9 cellular contexts compared by ENCODE assay signal in genomic region chr19:13839938-13840750, GRCh38. TPM values are rescaled to one million over a fixed set of nuclear protein-coding genes. Genes with fewer than 3 reads are reported as not detected.
DNase-seq lines count a peak whose midpoint lies in the region; ATAC-seq and TF ChIP-seq lines count a peak whose summit lies in the region.
"Had no signal": no experiment of that assay in that cellular context is flagged by ENCODE, and none has a peak within 500 bp of the region (broad histone marks: within the 10 kb centered on the region; RNA-seq: fewer than 3 reads in every experiment).

No MANE protein-coding gene starts in this region.

- H3K27ac Mint-ChIP-seq in CD4-positive, alpha-beta memory T cell: peak overlapping the region; percentile 99 to 100 (median 99)

- intact Hi-C loops in CD4-positive, alpha-beta memory T cell (cut with micrococcal nuclease): loop anchor here (1.0 to 10.0 kb wide), 4 partner anchors 7 to 685 kb away; partner anchors contain the start of genes TECR and ZSWIM4
- intact Hi-C loops in esophagus squamous epithelium (cut with DNase I): loop anchor here (5.0 kb wide), 1 partner anchor 43 kb away; the partner anchor contains the start of gene ZSWIM4
- intact Hi-C loops in ovary (cut with DNase I): loop anchor here in 3 of 4 donors (5.0 to 10.0 kb wide), 3 partner anchors 43 to 1055 kb away; partner anchors contain the start of gene ZSWIM4 (in 2 of the 3)

- no peaks in the 10 kb centered on the region for H3K27me3 ChIP-seq in CD4-positive, alpha-beta memory T cell (ENCODE audit: insufficient read depth, low read length)
- H3K27me3 ChIP-seq in esophagus squamous epithelium: no peaks in the 10 kb centered on the region
- H3K27me3 ChIP-seq in ovary: no peaks in the 10 kb centered on the region

- H3K36me3 ChIP-seq in CD4-positive, alpha-beta memory T cell (ENCODE audit: insufficient read depth, low read length): peaks cover 4% of the 10 kb centered on the region
- H3K36me3 ChIP-seq in esophagus squamous epithelium: peaks cover 6 to 29% (median 11%) of the 10 kb centered on the region in 3 donors
- H3K36me3 ChIP-seq in ovary: no peaks in the 10 kb centered on the region

- no peaks in the 10 kb centered on the region for H3K9me3 ChIP-seq in CD4-positive, alpha-beta memory T cell (ENCODE audit: control insufficient read depth in 1 of 2, low read length in 2 of 2)
- H3K9me3 ChIP-seq in esophagus squamous epithelium: no peaks in the 10 kb centered on the region
- no peaks in the 10 kb centered on the region for H3K9me3 ChIP-seq in ovary

- no peak for TF ChIP-seq EP300 in ovary (IDR thresholded peaks at IDR 0.05)

- H3K4me3 ChIP-seq in CD4-positive, alpha-beta memory T cell (ENCODE audit: low read length in 2 of 2): peak overlapping the region; percentile 63 to 86
- H3K4me3 ChIP-seq in esophagus squamous epithelium (peak overlapping the region; percentile 74 to 99 (median 89)), ovary (peak overlapping the region; percentile 66)

- TF ChIP-seq CTCF in esophagus squamous epithelium (IDR thresholded peaks at IDR 0.05) (peak in 1 of 6 experiments; percentile 7), ovary (IDR thresholded peaks at IDR 0.05) (no peak)

- peak overlapping the region; percentile 87 to 97 (median 96) for H3K4me3 Mint-ChIP-seq in CD4-positive, alpha-beta memory T cell

- WGBS in esophagus squamous epithelium, 2 donors: 0% methylated on average over 3 to 5 of the region's 22 CpGs
- 62 to 69% (median 68%) methylated on average over 20 to 22 of the region's 22 CpGs for WGBS in ovary, 3 donors

- TF ChIP-seq POLR2A in esophagus squamous epithelium (IDR thresholded peaks at IDR 0.05): peak in 2 of 4 donors; percentile 35 to 38
- TF ChIP-seq POLR2A in ovary (IDR thresholded peaks at IDR 0.05): no peak

- peaks cover 30 to 87% (median 51%) of the 10 kb centered on the region in 4 donors for H3K4me1 Mint-ChIP-seq in CD4-positive, alpha-beta memory T cell

- CTCF ChIA-PET in CD4-positive, alpha-beta memory T cell (lab: Charles Lee; ENCODE audit: partially characterized antibody): interaction anchor here (1.0 to 4.7 kb wide), 6 partner anchors 13 to 66 kb away, joined by 3 to 37 read pairs (median 4); partner anchors contain the start of genes C19orf53 and ZSWIM4

- H3K27me3 Mint-ChIP-seq in CD4-positive, alpha-beta memory T cell: no peaks in the 10 kb centered on the region

- peak overlapping the region; percentile 98 for H3K27ac ChIP-seq in CD4-positive, alpha-beta memory T cell (ENCODE audit: low read depth, low read length)
- peak overlapping the region; percentile 98 to 100 (median 100) for H3K27ac ChIP-seq in esophagus squamous epithelium
- H3K27ac ChIP-seq in ovary: peak overlapping the region; percentile 68 to 71

- POLR2A ChIA-PET in CD4-positive, alpha-beta memory T cell (lab: Charles Lee; ENCODE audit: partially characterized antibody): interaction anchor here (0.9 to 9.7 kb wide), 10 partner anchors 9 to 192 kb away, joined by 3 to 204 read pairs (median 6); partner anchors contain the start of genes C19orf53, IL27RA and ZSWIM4

- DNase-seq in CD4-positive, alpha-beta memory T cell: peak; percentile 51 to 73 (median 54)
- DNase-seq in KG1 (lab: John Stamatoyannopoulos, UW) (peak; percentile 81), esophagus squamous epithelium (lab: John Stamatoyannopoulos, UW) (no peak), ovary (peak in 2 of 5 donors; percentile 46 to 59), hippocampal formation (lab: John Stamatoyannopoulos, UW) (no peak)
- peak; percentile 72 for DNase-seq in activated CD8-positive, alpha-beta memory T cell treated with anti-CD3 and anti-CD28 coated beads, Interleukin-2, amount 50 U/mL, for 4 hours

- peaks cover 0 to 3% (median 0%) of the 10 kb centered on the region in 8 donors for H3K9me3 Mint-ChIP-seq in CD4-positive, alpha-beta memory T cell

- ATAC-seq in HG02840 (IDR thresholded peaks at IDR 0.05; ENCODE audit: low FRiP score, unreplicated experiment): no peak
- no peak for ATAC-seq in HG03039 (IDR thresholded peaks at IDR 0.05; ENCODE audit: unreplicated experiment)

- peaks cover 82% of the 10 kb centered on the region for H3K4me1 ChIP-seq in CD4-positive, alpha-beta memory T cell (ENCODE audit: insufficient read depth, low read length)
- H3K4me1 ChIP-seq in esophagus squamous epithelium (peaks cover 62 to 90% (median 63%) of the 10 kb centered on the region in 3 donors), ovary (ENCODE audit: insufficient read depth) (peaks cover 24% of the 10 kb centered on the region)

- H3K36me3 Mint-ChIP-seq in CD4-positive, alpha-beta memory T cell: peaks cover 0 to 36% of the 10 kb centered on the region in 2 donors

RNA-seq across cellular contexts. Expression of gene NANOS3, which starts 36.8 kb away (rescaled TPM):
- total RNA-seq in CD4-positive, alpha-beta memory T cell: not detected
- not detected for polyA plus RNA-seq in CD4-positive, alpha-beta memory T cell
- total RNA-seq in esophagus squamous epithelium (not detected), ovary (1 to 10 TPM in 3 of 7 donors, under 1 TPM in 1, not detected in 3; 0.98 to 2.4 (median 1.3) TPM)
- under 1 TPM in 1 of 2 donors, not detected in 1; 0.30 TPM for polyA plus RNA-seq in ovary
- total RNA-seq: pulmonary artery endothelial cell had no signal

RNA-seq across cellular contexts. Expression of gene ZSWIM4, which starts 44.9 kb away (rescaled TPM):
- total RNA-seq in CD4-positive, alpha-beta memory T cell: 1 to 10 TPM; 6.4 to 6.6 TPM
- polyA plus RNA-seq in CD4-positive, alpha-beta memory T cell: 1 to 10 TPM in 1 of 2 donors, under 1 TPM in 1; 0.33 to 1.6 TPM
- total RNA-seq in esophagus squamous epithelium: 10 to 100 TPM in 3 of 4 donors, 1 to 10 TPM in 1; 7.2 to 41.4 (median 16.9) TPM
- total RNA-seq in ovary: 1 to 10 TPM; 2.6 to 7.9 (median 4.6) TPM
- polyA plus RNA-seq in ovary: 1 to 10 TPM; 1.2 to 3.8 TPM

Comparison
In these comparisons a context has a peak if more than half of its experiments do, and no peak if none do; other contexts are left out.
1. DNase-seq: peak in CD4-positive, alpha-beta memory T cell (5 of 5), KG1 (single experiment) and activated CD8-positive, alpha-beta memory T cell treated with anti-CD3 and anti-CD28 coated beads, Interleukin-2, amount 50 U/mL, for 4 hours (single experiment); none in esophagus squamous epithelium (single experiment) and hippocampal formation (0 of 2).
2. Peak in every context shown above with its lines, with median percentiles within 50 percentile points of each other: H3K27ac ChIP-seq and H3K4me3 ChIP-seq.